Comparison of ENCODE assay signal across 34 cellular contexts in the genomic region with DNA sequence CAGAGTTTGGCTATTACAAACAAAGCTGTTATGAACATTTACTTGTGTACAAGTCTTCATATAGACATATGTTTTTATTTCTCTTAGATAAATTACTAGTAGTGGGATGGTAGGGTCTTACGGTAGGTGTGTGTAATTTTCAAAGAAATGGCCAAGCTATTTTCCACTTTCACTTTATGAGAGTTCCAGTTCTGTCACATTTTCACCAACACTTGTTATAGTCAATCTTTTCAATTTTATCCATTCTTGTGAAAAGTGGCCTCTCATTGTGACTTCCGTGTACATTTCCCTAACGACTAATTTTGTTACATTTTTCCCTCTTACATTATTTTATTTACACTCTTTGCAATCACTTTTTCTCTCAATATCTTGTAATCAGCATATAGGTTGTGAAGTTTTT. TPM values are rescaled to one million over a fixed set of nuclear protein-coding genes. Genes with fewer than 3 reads are reported as not detected.
"Had no signal": no experiment of that assay in that cellular context is flagged by ENCODE, and none has a peak within 500 bp of the region (broad histone marks: within the 10 kb centered on the region; RNA-seq: fewer than 3 reads in every experiment).

No MANE protein-coding gene starts in this region.

- H3K36me3 ChIP-seq: stomach, suprapubic skin, thoracic aorta, thyroid gland, tibial artery, tibial nerve, transverse colon, upper lobe of left lung, upper lobe of right lung, uterus, vagina had no signal

- H3K36me3 Mint-ChIP-seq: stimulated activated effector memory CD8-positive, alpha-beta T cell treated with anti-CD3 and anti-CD28 coated beads, Interleukin-12 subunit alpha, Interleukin-12 subunit beta, amount 100 ng/mL, for 72 hours had no signal

- FAIRE-seq: urothelium cell line had no signal

- H3K4me1 Mint-ChIP-seq: stimulated activated effector memory CD8-positive, alpha-beta T cell treated with anti-CD3 and anti-CD28 coated beads, Interleukin-12 subunit alpha, Interleukin-12 subunit beta, amount 100 ng/mL, for 72 hours; stimulated activated memory B cell treated with anti-CD40 and anti-IgM and Interleukin-4, amounts not matched to agents 10 μg/mL and 1 μg/mL and 100 μg/mL, for 72 hours; stimulated activated naive B cell treated with anti-CD40 and anti-IgM and Interleukin-4, amounts not matched to agents 10 μg/mL and 1 μg/mL and 100 μg/mL, for 72 hours; stimulated activated naive CD8-positive, alpha-beta T cell treated with anti-CD3 and anti-CD28 coated beads, Interleukin-15, amount 100 ng/mL, for 72 hours had no signal

- H3K27ac ChIP-seq: stomach, suprapubic skin, testis, thoracic aorta, thyroid gland, tibial artery, tibial nerve, transverse colon, upper lobe of left lung, upper lobe of right lung, uterus, vagina had no signal

- H3K9me3 ChIP-seq: testis, thyroid gland, transverse colon, upper lobe of right lung, uterus, vagina had no signal

- ATAC-seq: stimulated activated effector memory CD8-positive, alpha-beta T cell treated with anti-CD3 and anti-CD28 coated beads, Interleukin-12 subunit alpha, Interleukin-12 subunit beta, amount 100 ng/mL, for 72 hours; stimulated activated memory B cell treated with anti-CD40 and anti-IgM and Interleukin-4, amounts not matched to agents 10 μg/mL and 1 μg/mL and 100 μg/mL, for 72 hours; stimulated activated naive B cell treated with anti-CD40 and anti-IgM and Interleukin-4, amounts not matched to agents 10 μg/mL and 1 μg/mL and 100 μg/mL, for 72 hours; stimulated activated naive CD8-positive, alpha-beta T cell treated with anti-CD3 and anti-CD28 coated beads, Interleukin-15, amount 100 ng/mL, for 72 hours; stimulated activated naive CD8-positive, alpha-beta T cell treated with anti-CD3 and anti-CD28 coated beads, Interleukin-15, Interleukin-2, amounts not matched to agents 100 U/mL and 50 U/mL, for 24 hours; upper lobe of right lung had no signal

- H3K27me3 Mint-ChIP-seq: type B pancreatic cell had no signal

- H3K4me3 ChIP-seq: stomach, suprapubic skin, testis, thoracic aorta, thyroid gland, tibial artery, tibial nerve, transverse colon, upper lobe of left lung, upper lobe of right lung, uterus, vagina had no signal

- H3K4me3 Mint-ChIP-seq: stimulated activated effector memory CD8-positive, alpha-beta T cell treated with anti-CD3 and anti-CD28 coated beads, Interleukin-12 subunit alpha, Interleukin-12 subunit beta, amount 100 ng/mL, for 72 hours; stimulated activated memory B cell treated with anti-CD40 and anti-IgM and Interleukin-4, amounts not matched to agents 10 μg/mL and 1 μg/mL and 100 μg/mL, for 72 hours; stimulated activated naive B cell treated with anti-CD40 and anti-IgM and Interleukin-4, amounts not matched to agents 10 μg/mL and 1 μg/mL and 100 μg/mL, for 72 hours; stimulated activated naive CD8-positive, alpha-beta T cell treated with anti-CD3 and anti-CD28 coated beads, Interleukin-15, amount 100 ng/mL, for 72 hours; stimulated activated naive CD8-positive, alpha-beta T cell treated with anti-CD3 and anti-CD28 coated beads, Interleukin-15, Interleukin-2, amounts not matched to agents 100 ng/mL and 50 ng/mL, for 24 hours; type B pancreatic cell had no signal

- H3K27ac Mint-ChIP-seq: stimulated activated effector memory CD8-positive, alpha-beta T cell treated with anti-CD3 and anti-CD28 coated beads, Interleukin-12 subunit alpha, Interleukin-12 subunit beta, amount 100 ng/mL, for 72 hours; stimulated activated memory B cell treated with anti-CD40 and anti-IgM and Interleukin-4, amounts not matched to agents 10 μg/mL and 1 μg/mL and 100 μg/mL, for 72 hours; stimulated activated naive B cell treated with anti-CD40 and anti-IgM and Interleukin-4, amounts not matched to agents 10 μg/mL and 1 μg/mL and 100 μg/mL, for 72 hours; stimulated activated naive CD8-positive, alpha-beta T cell treated with anti-CD3 and anti-CD28 coated beads, Interleukin-15, amount 100 ng/mL, for 72 hours; stimulated activated naive CD8-positive, alpha-beta T cell treated with anti-CD3 and anti-CD28 coated beads, Interleukin-15, Interleukin-2, amounts not matched to agents 100 ng/mL and 50 ng/mL, for 24 hours had no signal

- DNase-seq: stimulated activated CD4-positive, alpha-beta T cell treated with anti-CD3 and anti-CD28 coated beads, Interleukin-2, amount 100 ng/mL, for 48 hours; stimulated activated CD4-positive, alpha-beta T cell treated with anti-CD3 and anti-CD28 coated beads, Interleukin-4, amount 100 ng/mL, for 1 hour; stimulated activated CD4-positive, alpha-beta T cell treated with anti-CD3 and anti-CD28 coated beads, Interleukin-4, amount 100 ng/mL, for 24 hours; stimulated activated CD4-positive, alpha-beta T cell treated with anti-CD3 and anti-CD28 coated beads, Interleukin-4, amount 100 ng/mL, for 4 hours; stimulated activated CD8-positive, alpha-beta memory T cell treated with anti-CD3 and anti-CD28 coated beads, Interleukin-4, amount 100 ng/mL, for 48 hours; stimulated activated naive B cell treated with anti-CD40 and anti-IgM and Interleukin-4, amounts not matched to agents 10 μg/mL and 1 μg/mL and 100 μg/mL, for 72 hours; stimulated activated naive CD4-positive, alpha-beta T cell; stimulated activated naive CD4-positive, alpha-beta T cell treated with Interleukin-2 at 50 U/mL for 16 hours; stimulated activated naive CD8-positive, alpha-beta T cell treated with anti-CD3 and anti-CD28 coated beads, Interleukin-15, amount 100 ng/mL, for 72 hours; stimulated activated naive CD8-positive, alpha-beta T cell treated with anti-CD3 and anti-CD28 coated beads, Interleukin-15, Interleukin-2, amounts not matched to agents 100 U/mL and 50 U/mL, for 24 hours; stomach; substantia nigra; testis; thyroid gland; tibial artery; transverse colon; trophoblast cell; upper lobe of left lung; upper lobe of right lung; uterus had no signal

- H3K4me1 ChIP-seq: stomach, suprapubic skin, testis, thyroid gland, tibial artery, tibial nerve, transverse colon, upper lobe of left lung, upper lobe of right lung, uterus, vagina had no signal

- H3K27me3 ChIP-seq: suprapubic skin, testis, thyroid gland, tibial nerve, transverse colon, upper lobe of left lung, upper lobe of right lung, uterus, vagina had no signal

RNA-seq across cellular contexts. Expression of a gene that starts 18.3 kb away (rescaled TPM):
- total RNA-seq: stomach, subcutaneous adipose tissue, suprapubic skin, temporal lobe, thoracic aorta, thyroid gland, tibial nerve, transverse colon, upper lobe of left lung, upper lobe of right lung, ureter, urinary bladder, uterus, vagina had no signal
- polyA plus RNA-seq: stomach, thymus, urinary bladder had no signal
